In genomic region chr5:80863708-80864107, GRCh38 we compare ENCODE assay signal across 22 cellular contexts.
"Had no signal": no experiment of that assay in that cellular context is flagged by ENCODE, and none has a peak within 500 bp of the region (broad histone marks: within the 10 kb centered on the region; RNA-seq: fewer than 3 reads in every experiment).

No MANE protein-coding gene starts in this region.

- DNase-seq: activated CD4-positive, alpha-beta T cell treated with anti-CD3 and anti-CD28 coated beads, Interleukin-2, amount 10 ng/mL, durations not matched to agents 7 days and 5 days; activated CD4-positive, CD25-positive, alpha-beta regulatory T cell treated with anti-CD3 and anti-CD28 coated beads, Interleukin-2, amount 50 U/mL, for 72 hours; activated CD8-positive, alpha-beta memory T cell treated with anti-CD3 and anti-CD28 coated beads, Interleukin-2, amount 10 ng/mL, durations not matched to agents 7 days and 5 days; activated CD8-positive, alpha-beta T cell treated with anti-CD3 and anti-CD28 coated beads for 36 hours; activated naive CD4-positive, alpha-beta T cell; anterior cingulate cortex; brain microvascular endothelial cell; caudate nucleus; dermis blood vessel endothelial cell; effector CD8-positive, alpha-beta T cell; foreskin melanocyte; left ventricle myocardium superior; mucosa of descending colon; naive B cell; SK-N-SH; stimulated activated CD4-positive, alpha-beta T cell treated with anti-CD3 and anti-CD28 coated beads, Interleukin-4, amount 100 ng/mL, for 24 hours; stimulated activated naive CD4-positive, alpha-beta T cell treated with Interleukin-2 at 50 U/mL for 16 hours; substantia nigra; thyroid gland; WERI-Rb-1 had no signal

- H3K9me3 ChIP-seq: mucosa of descending colon, SK-N-SH, thyroid gland had no signal

- H3K9me2 ChIP-seq: SK-N-SH had no signal

- H3K27ac ChIP-seq: brain microvascular endothelial cell, thyroid gland, WERI-Rb-1 had no signal

- H3K27me3 Mint-ChIP-seq: activated CD4-positive, alpha-beta T cell treated with anti-CD3 and anti-CD28 coated beads, Interleukin-2, amount 10 ng/mL, durations not matched to agents 7 days and 5 days; activated CD8-positive, alpha-beta memory T cell treated with anti-CD3 and anti-CD28 coated beads, Interleukin-2, amount 10 ng/mL, durations not matched to agents 7 days and 5 days; activated CD8-positive, alpha-beta T cell treated with anti-CD3 and anti-CD28 coated beads for 36 hours; naive B cell; progenitor cell of endocrine pancreas had no signal

- H3K36me3 ChIP-seq: brain microvascular endothelial cell had no signal

- H3K4me2 ChIP-seq: SK-N-SH had no signal

- ATAC-seq: activated CD8-positive, alpha-beta memory T cell treated with anti-CD3 and anti-CD28 coated beads, Interleukin-2, amount 10 ng/mL, durations not matched to agents 7 days and 5 days; activated CD8-positive, alpha-beta T cell treated with anti-CD3 and anti-CD28 coated beads for 36 hours; esophagus mucosa; left ventricle myocardium superior had no signal

- H3K27me3 ChIP-seq: brain microvascular endothelial cell, thyroid gland had no signal

- H3K4me3 ChIP-seq: mucosa of descending colon, thyroid gland had no signal

- H3K9ac ChIP-seq: SK-N-SH had no signal

- H3K9me3 Mint-ChIP-seq: activated CD8-positive, alpha-beta T cell treated with anti-CD3 and anti-CD28 coated beads for 36 hours had no signal

- H3K27ac Mint-ChIP-seq: activated CD4-positive, alpha-beta T cell treated with anti-CD3 and anti-CD28 coated beads, Interleukin-2, amount 10 ng/mL, durations not matched to agents 7 days and 5 days; activated CD8-positive, alpha-beta memory T cell treated with anti-CD3 and anti-CD28 coated beads, Interleukin-2, amount 10 ng/mL, durations not matched to agents 7 days and 5 days; activated CD8-positive, alpha-beta T cell treated with anti-CD3 and anti-CD28 coated beads for 36 hours; progenitor cell of endocrine pancreas had no signal

- H3K4me3 Mint-ChIP-seq: activated CD4-positive, alpha-beta T cell treated with anti-CD3 and anti-CD28 coated beads, Interleukin-2, amount 10 ng/mL, durations not matched to agents 7 days and 5 days; activated CD8-positive, alpha-beta memory T cell treated with anti-CD3 and anti-CD28 coated beads, Interleukin-2, amount 10 ng/mL, durations not matched to agents 7 days and 5 days; activated CD8-positive, alpha-beta T cell treated with anti-CD3 and anti-CD28 coated beads for 36 hours; naive B cell had no signal

- H3K4me1 ChIP-seq: thyroid gland had no signal
